In genomic region chr13:32048816-32049215, GRCh38 we compare ENCODE assay signal across 14 cellular contexts. TPM values are rescaled to one million over a fixed set of nuclear protein-coding genes. Genes with fewer than 3 reads are reported as not detected.
DNase-seq lines count a peak whose midpoint lies in the region; ATAC-seq and TF ChIP-seq lines count a peak whose summit lies in the region.
"Had no signal": no experiment of that assay in that cellular context is flagged by ENCODE, and none has a peak within 500 bp of the region (broad histone marks: within the 10 kb centered on the region; RNA-seq: fewer than 3 reads in every experiment).

No MANE protein-coding gene starts in this region.

- no peaks in the 10 kb centered on the region for H3K36me3 Mint-ChIP-seq in nephron (ENCODE audit: low read depth)
- no peaks in the 10 kb centered on the region for H3K36me3 Mint-ChIP-seq in mesothelial cell of epicardium

- H3K4me1 Mint-ChIP-seq in nephron = peaks cover 36% of the 10 kb centered on the region
- H3K4me1 Mint-ChIP-seq in mesothelial cell of epicardium = peaks cover 12% of the 10 kb centered on the region

- H3K27ac ChIP-seq in left lung = peak overlapping the region in 1 of 2 donors; percentile 79
- H3K27ac ChIP-seq: cardiac muscle cell had no signal

- H3K4me3 Mint-ChIP-seq in nephron (no peak overlapping the region), mesothelial cell of epicardium (no peak overlapping the region)
- H3K4me3 Mint-ChIP-seq: neural crest cell had no signal

- intact Hi-C loops in left lung (cut with DNase I) = no loop called here

- no peaks in the 10 kb centered on the region for H3K9me3 ChIP-seq in left lung

- no peaks in the 10 kb centered on the region for H3K27me3 ChIP-seq in left lung
- H3K27me3 ChIP-seq: cardiac muscle cell had no signal

- peak; percentile 80 for DNase-seq in DMS153 (lab: John Stamatoyannopoulos, UW)
- DNase-seq in HT-29 (ENCODE audit: low spot score) = peak; percentile 92
- DNase-seq in medulla oblongata (ENCODE audit: extremely low spot score) = no peak
- no peak for DNase-seq in left lung
- DNase-seq in NCI-H1092 treated with DMSO at 0.1 percent for 48 hours (lab: John Stamatoyannopoulos, UW) = no peak
- DNase-seq in mesothelial cell of epicardium (ENCODE audit: low spot score in 2 of 2, unreplicated experiment in 2 of 2) = no peak
- DNase-seq: activated CD4-positive, CD25-positive, alpha-beta regulatory T cell; NCI-H2029 treated with DMSO at 0.1 percent for 48 hours; RPMI8226; stimulated activated CD4-positive, alpha-beta T cell treated with anti-CD3 and anti-CD28 coated beads, Interleukin-15, amount 100 ng/mL, for 24 hours had no signal

- ATAC-seq in SK-N-SH treated with all-trans-retinoic acid at 6 μM for 48 hours (peak; percentile 55), left lung (no peak)

- H3K27ac Mint-ChIP-seq in nephron (peak overlapping the region; percentile 1 to 51 (median 4)), mesothelial cell of epicardium (no peak overlapping the region)

- H3K4me3 ChIP-seq in left lung = no peak overlapping the region
- H3K4me3 ChIP-seq: cardiac muscle cell had no signal

- no peak for TF ChIP-seq CTCF in nephron (IDR thresholded peaks at IDR 0.05; ENCODE audit: unreplicated experiment in 3 of 3)
- no peak for TF ChIP-seq CTCF in left lung (IDR thresholded peaks at IDR 0.05)
- no peak for TF ChIP-seq CTCF in mesothelial cell of epicardium (IDR thresholded peaks at IDR 0.05; ENCODE audit: unreplicated experiment)

- H3K9me3 Mint-ChIP-seq in nephron (no peaks in the 10 kb centered on the region), mesothelial cell of epicardium (no peaks in the 10 kb centered on the region)

- no peaks in the 10 kb centered on the region for H3K27me3 Mint-ChIP-seq in nephron (ENCODE audit: low read depth)
- no peaks in the 10 kb centered on the region for H3K27me3 Mint-ChIP-seq in mesothelial cell of epicardium (ENCODE audit: low read depth)

- no peaks in the 10 kb centered on the region for H3K36me3 ChIP-seq in left lung
- H3K36me3 ChIP-seq: cardiac muscle cell had no signal

- H3K4me1 ChIP-seq in left lung = peaks cover 4 to 39% of the 10 kb centered on the region in 2 donors

TF ChIP-seq in SK-N-SH treated with all-trans-retinoic acid at 6 μM for 48 hours, 23 proteins besides CTCF, POLR2A, EP300 and RAD21 (continues in another document):
- TF ChIP-seq ZNF565 (CRISPR knock-in tag; conservative IDR thresholded peaks at IDR 0.05; ENCODE audit: low read depth) (no peak), ZNF70 (CRISPR knock-in tag; IDR thresholded peaks at IDR 0.05) (no peak), PPARA (CRISPR knock-in tag; IDR thresholded peaks at IDR 0.05; ENCODE audit: borderline replicate concordance) (no peak), OSR1 (CRISPR knock-in tag; IDR thresholded peaks at IDR 0.05) (no peak), CSDC2 (CRISPR knock-in tag; IDR thresholded peaks at IDR 0.05) (no peak), CSRNP3 (CRISPR knock-in tag; IDR thresholded peaks at IDR 0.05) (no peak), ZC3H10 (CRISPR knock-in tag; IDR thresholded peaks at IDR 0.05) (no peak), ZNF8 (CRISPR knock-in tag; IDR thresholded peaks at IDR 0.05) (peak; percentile 32; the same call in 1 of the 2 replicates), RARB (CRISPR knock-in tag; IDR thresholded peaks at IDR 0.05) (no peak), ESRRG (CRISPR knock-in tag; IDR thresholded peaks at IDR 0.05) (no peak), ZFP3 (CRISPR knock-in tag; IDR thresholded peaks at IDR 0.05) (no peak), TCF4 (CRISPR knock-in tag; IDR thresholded peaks at IDR 0.05; ENCODE audit: borderline replicate concordance) (0 out of 2 replicates have a peak, but pooled peaks have one; percentile 46), TOX (CRISPR knock-in tag; IDR thresholded peaks at IDR 0.05; ENCODE audit: borderline replicate concordance) (no peak), SNAI2 (CRISPR knock-in tag; IDR thresholded peaks at IDR 0.05) (peak; percentile 3; the same call in 1 of the 2 replicates), CREB5 (CRISPR knock-in tag; IDR thresholded peaks at IDR 0.05; ENCODE audit: low read depth) (no peak), POU6F1 (CRISPR knock-in tag; IDR thresholded peaks at IDR 0.05; ENCODE audit: borderline replicate concordance, low read depth) (no peak), ARNTL (CRISPR knock-in tag; IDR thresholded peaks at IDR 0.05; ENCODE audit: borderline replicate concordance, low read depth) (no peak), PATZ1 (CRISPR knock-in tag; IDR thresholded peaks at IDR 0.05; ENCODE audit: borderline replicate concordance) (no peak), BACH2 (CRISPR knock-in tag; IDR thresholded peaks at IDR 0.05; ENCODE audit: borderline replicate concordance) (no peak), GLIS3 (CRISPR knock-in tag; IDR thresholded peaks at IDR 0.05) (no peak), ZFP30 (CRISPR knock-in tag; IDR thresholded peaks at IDR 0.05) (no peak), ISL1 (CRISPR knock-in tag; IDR thresholded peaks at IDR 0.05) (peak; percentile 39; the same call in 1 of the 2 replicates)

RNA-seq across cellular contexts. Expression of gene FRY, which starts 17.2 kb away (rescaled TPM):
- total RNA-seq in HT-29 (2014; rRNA removed; shearing (Covaris generic)) = 23.9 and 29.4 TPM in 2 replicates
- 10 to 100 TPM; 49.2 to 51.8 TPM for total RNA-seq in left lung
- total RNA-seq in mesothelial cell of epicardium = 18.1 to 20.1 TPM (median 18.4 TPM) in 3 replicates

Comparison
In these comparisons a context has a peak if more than half of its experiments do, and no peak if none do; other contexts are left out.
1. DNase-seq: peak in DMS153 (single experiment) and HT-29 (single experiment); none in medulla oblongata (single experiment), left lung (0 of 2), NCI-H1092 treated with DMSO at 0.1 percent for 48 hours (single experiment) and mesothelial cell of epicardium (0 of 2).